8 cellular contexts compared by ENCODE assay signal in genomic region chr12:72271741-72272661, GRCh38. TPM values are rescaled to one million over a fixed set of nuclear protein-coding genes. Genes with fewer than 3 reads are reported as not detected.
DNase-seq lines count a peak whose midpoint lies in the region; ATAC-seq and TF ChIP-seq lines count a peak whose summit lies in the region.

A gene with protein sequence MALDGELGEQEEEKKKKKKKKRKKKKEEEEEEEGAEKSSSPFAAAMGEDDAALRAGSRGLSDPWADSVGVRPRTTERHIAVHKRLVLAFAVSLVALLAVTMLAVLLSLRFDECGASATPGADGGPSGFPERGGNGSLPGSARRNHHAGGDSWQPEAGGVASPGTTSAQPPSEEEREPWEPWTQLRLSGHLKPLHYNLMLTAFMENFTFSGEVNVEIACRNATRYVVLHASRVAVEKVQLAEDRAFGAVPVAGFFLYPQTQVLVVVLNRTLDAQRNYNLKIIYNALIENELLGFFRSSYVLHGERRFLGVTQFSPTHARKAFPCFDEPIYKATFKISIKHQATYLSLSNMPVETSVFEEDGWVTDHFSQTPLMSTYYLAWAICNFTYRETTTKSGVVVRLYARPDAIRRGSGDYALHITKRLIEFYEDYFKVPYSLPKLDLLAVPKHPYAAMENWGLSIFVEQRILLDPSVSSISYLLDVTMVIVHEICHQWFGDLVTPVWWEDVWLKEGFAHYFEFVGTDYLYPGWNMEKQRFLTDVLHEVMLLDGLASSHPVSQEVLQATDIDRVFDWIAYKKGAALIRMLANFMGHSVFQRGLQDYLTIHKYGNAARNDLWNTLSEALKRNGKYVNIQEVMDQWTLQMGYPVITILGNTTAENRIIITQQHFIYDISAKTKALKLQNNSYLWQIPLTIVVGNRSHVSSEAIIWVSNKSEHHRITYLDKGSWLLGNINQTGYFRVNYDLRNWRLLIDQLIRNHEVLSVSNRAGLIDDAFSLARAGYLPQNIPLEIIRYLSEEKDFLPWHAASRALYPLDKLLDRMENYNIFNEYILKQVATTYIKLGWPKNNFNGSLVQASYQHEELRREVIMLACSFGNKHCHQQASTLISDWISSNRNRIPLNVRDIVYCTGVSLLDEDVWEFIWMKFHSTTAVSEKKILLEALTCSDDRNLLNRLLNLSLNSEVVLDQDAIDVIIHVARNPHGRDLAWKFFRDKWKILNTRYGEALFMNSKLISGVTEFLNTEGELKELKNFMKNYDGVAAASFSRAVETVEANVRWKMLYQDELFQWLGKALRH (plus strand): TSS chr12:72272370. CDS start chr12:72272644, 274 bp downstream.

- TF ChIP-seq CTCF in HFF-Myc (IDR thresholded peaks at IDR 0.05; ENCODE audit: low read depth, low read length, missing control alignments) = no peak

- peaks cover 61% of the 10 kb centered on the region for H3K27me3 Mint-ChIP-seq in activated naive CD8-positive, alpha-beta T cell treated with anti-CD3 and anti-CD28 coated beads for 36 hours

- peak within 1 kb of the TSS; percentile 87 for H3K4me3 ChIP-seq in HFF-Myc (replicated peaks; ENCODE audit: low read depth, low read length)

- H3K9me3 Mint-ChIP-seq in activated naive CD8-positive, alpha-beta T cell treated with anti-CD3 and anti-CD28 coated beads for 36 hours = no peaks in the 10 kb centered on the region

- DNase-seq in Ammon's horn (ENCODE audit: low spot score) = peak; percentile 28
- no peak for DNase-seq in HFF-Myc (ENCODE audit: extremely low read depth, low read depth)
- DNase-seq in activated naive CD8-positive, alpha-beta T cell treated with anti-CD3 and anti-CD28 coated beads for 36 hours = no peak
- DNase-seq in left cardiac atrium = peak; percentile 44
- DNase-seq in posterior vena cava (ENCODE audit: low spot score) = peak; percentile 83
- no peak for DNase-seq in stimulated activated naive CD4-positive, alpha-beta T cell (lab: John Stamatoyannopoulos, UW)

- H3K4me1 Mint-ChIP-seq in activated naive CD8-positive, alpha-beta T cell treated with anti-CD3 and anti-CD28 coated beads for 36 hours = peaks cover 3% of the 10 kb centered on the region

- ATAC-seq in left cardiac atrium (peak; percentile 45 to 86), GM21786 (IDR thresholded peaks at IDR 0.05; ENCODE audit: unreplicated experiment) (no peak), HG03469 (IDR thresholded peaks at IDR 0.05; ENCODE audit: unreplicated experiment) (no peak)

- intact Hi-C loops in left cardiac atrium (cut with DNase I) = no loop called here
- intact Hi-C loops in posterior vena cava (cut with DNase I) = loop anchor here in 1 of 2 donors (10.0 kb wide), 1 partner anchor 1293 kb away; no protein-coding TSS in a partner anchor

- H3K27ac Mint-ChIP-seq in activated naive CD8-positive, alpha-beta T cell treated with anti-CD3 and anti-CD28 coated beads for 36 hours = no peak within 1 kb of the TSS

- peak within 1 kb of the TSS; percentile 18 for H3K4me3 Mint-ChIP-seq in activated naive CD8-positive, alpha-beta T cell treated with anti-CD3 and anti-CD28 coated beads for 36 hours

- H3K36me3 Mint-ChIP-seq in activated naive CD8-positive, alpha-beta T cell treated with anti-CD3 and anti-CD28 coated beads for 36 hours = no peaks in the 10 kb centered on the region

RNA-seq across cellular contexts. Expression of the gene that starts here (rescaled TPM):
- total RNA-seq in activated naive CD8-positive, alpha-beta T cell treated with anti-CD3 and anti-CD28 coated beads for 36 hours = not detected
- total RNA-seq in left cardiac atrium (1 to 10 TPM; 3.7 to 6.2 TPM), posterior vena cava (1 to 10 TPM; 3.1 to 4.8 TPM)

Comparison
In these comparisons a context has a peak if more than half of its experiments do, and no peak if none do; other contexts are left out.
1. RNA of the gene that starts here (total RNA-seq): 3.7 to 6.2 TPM in left cardiac atrium and 3.1 to 4.8 TPM in posterior vena cava; not detected in activated naive CD8-positive, alpha-beta T cell treated with anti-CD3 and anti-CD28 coated beads for 36 hours; every median in the first group is over 4 times any median in the second.
2. DNase-seq: peak in Ammon's horn (single experiment), left cardiac atrium (single experiment) and posterior vena cava (single experiment); none in HFF-Myc (single experiment), activated naive CD8-positive, alpha-beta T cell treated with anti-CD3 and anti-CD28 coated beads for 36 hours (single experiment) and stimulated activated naive CD4-positive, alpha-beta T cell (0 of 6).
3. ATAC-seq: peak in left cardiac atrium (2 of 2); none in GM21786 (single experiment) and HG03469 (single experiment).